Comparison of ENCODE assay signal across 10 cellular contexts in genomic region chr19:52200044-52200443, GRCh38. TPM values are rescaled to one million over a fixed set of nuclear protein-coding genes. Genes with fewer than 3 reads are reported as not detected.
A peak's percentile ranks its signal among the peaks of the same experiment; 100 is the strongest.
DNase-seq lines count a peak whose midpoint lies in the region; ATAC-seq and TF ChIP-seq lines count a peak whose summit lies in the region.
"Had no signal": no experiment of that assay in that cellular context is flagged by ENCODE, and none has a peak within 500 bp of the region (broad histone marks: within the 10 kb centered on the region; RNA-seq: fewer than 3 reads in every experiment).

No MANE protein-coding gene starts in this region.

- TF ChIP-seq CTCF in chondrocyte (IDR thresholded peaks at IDR 0.05) (no peak), testis (IDR thresholded peaks at IDR 0.05) (no peak)

- H3K27me3 Mint-ChIP-seq in chondrocyte (ENCODE audit: low read depth) = no peaks in the 10 kb centered on the region

- H3K27ac Mint-ChIP-seq in chondrocyte (ENCODE audit: unreplicated experiment) = peak overlapping the region; percentile 98

- no peak overlapping the region for H3K4me3 ChIP-seq in testis
- H3K4me3 ChIP-seq: thyroid gland had no signal

- H3K4me1 Mint-ChIP-seq in chondrocyte (ENCODE audit: low read depth) = peaks cover 47% of the 10 kb centered on the region

- H3K4me1 ChIP-seq in testis = peaks cover 9% of the 10 kb centered on the region

- no peaks in the 10 kb centered on the region for H3K9me3 Mint-ChIP-seq in chondrocyte (ENCODE audit: low read depth)

- 47 to 58% methylated on average over 7 of the region's 7 CpGs for WGBS in testis, 2 donors

- peaks cover 26% of the 10 kb centered on the region for H3K36me3 Mint-ChIP-seq in chondrocyte (ENCODE audit: low read depth)

- H3K9me3 ChIP-seq in testis = no peaks in the 10 kb centered on the region
- H3K9me3 ChIP-seq: thyroid gland had no signal

- H3K27ac ChIP-seq in testis = peak overlapping the region; percentile 4 to 76
- H3K27ac ChIP-seq: thyroid gland had no signal

- H3K27me3 ChIP-seq in testis = no peaks in the 10 kb centered on the region
- H3K27me3 ChIP-seq: thyroid gland had no signal

- no peak for ATAC-seq in GM18519 (IDR thresholded peaks at IDR 0.05; ENCODE audit: low FRiP score, unreplicated experiment)

- H3K36me3 ChIP-seq in testis (ENCODE audit: low read depth, missing control alignments) = no peaks in the 10 kb centered on the region

- intact Hi-C loops in testis (cut with DNase I; ENCODE audit: low total_unique reads) = no loop called here

- no peak for TF ChIP-seq POLR2A in testis (IDR thresholded peaks at IDR 0.05)

- peak; percentile 87 for DNase-seq in LHCN-M2 (ENCODE audit: low read depth)
- no peak for DNase-seq in chondrocyte (ENCODE audit: low spot score)
- peak; percentile 50 for DNase-seq in kidney glomerular epithelial cell (lab: John Stamatoyannopoulos, UW)
- DNase-seq in testis = peak; percentile 18
- no peak for DNase-seq in activated CD4-positive, CD25-positive, alpha-beta regulatory T cell (lab: John Stamatoyannopoulos, UW)
- DNase-seq in NCI-H1436 (lab: John Stamatoyannopoulos, UW) = no peak
- DNase-seq: activated gamma-delta T cell treated with Interleukin-2 at 50 U/mL for 16 hours, NCI-H2107 had no signal

- H3K4me3 Mint-ChIP-seq in chondrocyte (ENCODE audit: unreplicated experiment) = peak overlapping the region; percentile 29

RNA-seq across cellular contexts. Expression of gene PPP2R1A, which starts 10.2 kb away (rescaled TPM):
- total RNA-seq in LHCN-M2 (2014; rRNA removed) (284 and 301 TPM in 2 replicates), chondrocyte (210 to 236 TPM (median 228 TPM) in 3 replicates), testis (100 to 1,000 TPM; 262 to 289 TPM)
- polyA plus RNA-seq in LHCN-M2 (2012) = 438 TPM
- 181 TPM for polyA plus RNA-seq in testis (ENCODE audit: insufficient read depth, low read depth, low replicate concordance)

RNA-seq across cellular contexts. Expression of gene ZNF836, which starts 28.6 kb away (rescaled TPM):
- total RNA-seq in LHCN-M2 (2014; rRNA removed) (6.3 and 8.4 TPM in 2 replicates), chondrocyte (14.5 to 18.1 TPM (median 14.7 TPM) in 3 replicates), testis (1 to 10 TPM; 5.4 to 9.2 TPM)
- polyA plus RNA-seq in LHCN-M2 (2012) = 6.6 TPM
- 3.3 TPM for polyA plus RNA-seq in testis (ENCODE audit: insufficient read depth, low read depth, low replicate concordance)

Comparison
In these comparisons a context has a peak if more than half of its experiments do, and no peak if none do; other contexts are left out.
1. DNase-seq: peak in LHCN-M2 (single experiment), kidney glomerular epithelial cell (single experiment) and testis (single experiment); none in chondrocyte (single experiment), activated CD4-positive, CD25-positive, alpha-beta regulatory T cell (0 of 4) and NCI-H1436 (single experiment).